In genomic region chr5:56358703-56359428, GRCh38 we compare ENCODE assay signal across 1 cellular context.
TF ChIP-seq lines count a peak whose summit lies in the region.

No MANE protein-coding gene starts in this region.

TF ChIP-seq in HepG2, 621 proteins besides CTCF, POLR2A, EP300 and RAD21 (continued from another document and continues in another):
- TF ChIP-seq RERE (CRISPR knock-in tag; IDR thresholded peaks at IDR 0.05; ENCODE audit: low read depth) (peak; percentile 76), MYNN (CRISPR knock-in tag; IDR thresholded peaks at IDR 0.05; ENCODE audit: low read depth) (peak; percentile 89; the same call in 1 of the 2 replicates), SRF (IDR thresholded peaks at IDR 0.05; ENCODE audit: low read depth, low read length) (no peak), SIN3B (IDR thresholded peaks at IDR 0.05; ENCODE audit: low read length) (no peak), MED1 (CRISPR knock-in tag; IDR thresholded peaks at IDR 0.05) (peak; percentile 96), ZNF616 (CRISPR knock-in tag; IDR thresholded peaks at IDR 0.05; ENCODE audit: low read depth) (no peak), ELF1 (CRISPR knock-in tag; IDR thresholded peaks at IDR 0.05) (0 out of 2 replicates have a peak, but pooled peaks have one; percentile 17), ZNF260 (CRISPR knock-in tag; IDR thresholded peaks at IDR 0.05; ENCODE audit: borderline replicate concordance, low read depth) (no peak), ZNF292 (CRISPR knock-in tag; IDR thresholded peaks at IDR 0.05; ENCODE audit: borderline replicate concordance, low read depth) (peak; percentile 92), FIP1L1 (IDR thresholded peaks at IDR 0.05; ENCODE audit: borderline replicate concordance, insufficient read depth, low read depth, low read length) (no peak), ZNF451 (CRISPR knock-in tag; IDR thresholded peaks at IDR 0.05) (no peak), MBNL3 (CRISPR knock-in tag; conservative IDR thresholded peaks at IDR 0.05) (no peak), TBL1XR1 (IDR thresholded peaks at IDR 0.05; ENCODE audit: borderline replicate concordance, low read length, partially characterized antibody) (peak; percentile 75), NR2F2 (IDR thresholded peaks at IDR 0.05; ENCODE audit: borderline replicate concordance, low read depth) (peak; percentile 87), CEBPB (IDR thresholded peaks at IDR 0.05; ENCODE audit: borderline replicate concordance, low read depth, low read length) (peak; percentile 83), ZNF383 (CRISPR knock-in tag; IDR thresholded peaks at IDR 0.05; ENCODE audit: borderline replicate concordance) (no peak), SMARCE1 (IDR thresholded peaks at IDR 0.05; ENCODE audit: borderline replicate concordance) (no peak), ZNF839 (CRISPR knock-in tag; IDR thresholded peaks at IDR 0.05; ENCODE audit: borderline replicate concordance) (no peak), NFE2L2 (IDR thresholded peaks at IDR 0.05; ENCODE audit: low read length) (peak; percentile 37; the same call in 1 of the 2 replicates), HDAC2 (CRISPR knock-in tag; IDR thresholded peaks at IDR 0.05) (peak; percentile 89), FOXP1 (IDR thresholded peaks at IDR 0.05) (0 out of 2 replicates have a peak, but pooled peaks have one; percentile 21), FOXP1 (CRISPR knock-in tag; IDR thresholded peaks at IDR 0.05) (peak; percentile 79; the same call in 1 of the 2 replicates), ZBTB38 (CRISPR knock-in tag; IDR thresholded peaks at IDR 0.05) (no peak), SAFB2 (CRISPR knock-in tag; IDR thresholded peaks at IDR 0.05; ENCODE audit: borderline replicate concordance, low read depth) (no peak), ATF6 (CRISPR knock-in tag; conservative IDR thresholded peaks at IDR 0.05) (no peak), ZNF740 (CRISPR knock-in tag; IDR thresholded peaks at IDR 0.05) (no peak), KDM5B (CRISPR knock-in tag; IDR thresholded peaks at IDR 0.05; ENCODE audit: borderline replicate concordance) (no peak), MEF2D (CRISPR knock-in tag; IDR thresholded peaks at IDR 0.05) (peak; percentile 44; the same call in 1 of the 2 replicates), MXD1 (CRISPR knock-in tag; IDR thresholded peaks at IDR 0.05) (no peak), ISX (CRISPR knock-in tag; conservative IDR thresholded peaks at IDR 0.05) (no peak), ZFP36 (IDR thresholded peaks at IDR 0.05; ENCODE audit: borderline replicate concordance, low read depth, low read length, partially characterized antibody) (peak; percentile 48), PHF21A (CRISPR knock-in tag; IDR thresholded peaks at IDR 0.05) (peak; percentile 97), TSC22D2 (CRISPR knock-in tag; IDR thresholded peaks at IDR 0.05; ENCODE audit: borderline replicate concordance) (no peak)
- TF ChIP-seq, protein P1, sequence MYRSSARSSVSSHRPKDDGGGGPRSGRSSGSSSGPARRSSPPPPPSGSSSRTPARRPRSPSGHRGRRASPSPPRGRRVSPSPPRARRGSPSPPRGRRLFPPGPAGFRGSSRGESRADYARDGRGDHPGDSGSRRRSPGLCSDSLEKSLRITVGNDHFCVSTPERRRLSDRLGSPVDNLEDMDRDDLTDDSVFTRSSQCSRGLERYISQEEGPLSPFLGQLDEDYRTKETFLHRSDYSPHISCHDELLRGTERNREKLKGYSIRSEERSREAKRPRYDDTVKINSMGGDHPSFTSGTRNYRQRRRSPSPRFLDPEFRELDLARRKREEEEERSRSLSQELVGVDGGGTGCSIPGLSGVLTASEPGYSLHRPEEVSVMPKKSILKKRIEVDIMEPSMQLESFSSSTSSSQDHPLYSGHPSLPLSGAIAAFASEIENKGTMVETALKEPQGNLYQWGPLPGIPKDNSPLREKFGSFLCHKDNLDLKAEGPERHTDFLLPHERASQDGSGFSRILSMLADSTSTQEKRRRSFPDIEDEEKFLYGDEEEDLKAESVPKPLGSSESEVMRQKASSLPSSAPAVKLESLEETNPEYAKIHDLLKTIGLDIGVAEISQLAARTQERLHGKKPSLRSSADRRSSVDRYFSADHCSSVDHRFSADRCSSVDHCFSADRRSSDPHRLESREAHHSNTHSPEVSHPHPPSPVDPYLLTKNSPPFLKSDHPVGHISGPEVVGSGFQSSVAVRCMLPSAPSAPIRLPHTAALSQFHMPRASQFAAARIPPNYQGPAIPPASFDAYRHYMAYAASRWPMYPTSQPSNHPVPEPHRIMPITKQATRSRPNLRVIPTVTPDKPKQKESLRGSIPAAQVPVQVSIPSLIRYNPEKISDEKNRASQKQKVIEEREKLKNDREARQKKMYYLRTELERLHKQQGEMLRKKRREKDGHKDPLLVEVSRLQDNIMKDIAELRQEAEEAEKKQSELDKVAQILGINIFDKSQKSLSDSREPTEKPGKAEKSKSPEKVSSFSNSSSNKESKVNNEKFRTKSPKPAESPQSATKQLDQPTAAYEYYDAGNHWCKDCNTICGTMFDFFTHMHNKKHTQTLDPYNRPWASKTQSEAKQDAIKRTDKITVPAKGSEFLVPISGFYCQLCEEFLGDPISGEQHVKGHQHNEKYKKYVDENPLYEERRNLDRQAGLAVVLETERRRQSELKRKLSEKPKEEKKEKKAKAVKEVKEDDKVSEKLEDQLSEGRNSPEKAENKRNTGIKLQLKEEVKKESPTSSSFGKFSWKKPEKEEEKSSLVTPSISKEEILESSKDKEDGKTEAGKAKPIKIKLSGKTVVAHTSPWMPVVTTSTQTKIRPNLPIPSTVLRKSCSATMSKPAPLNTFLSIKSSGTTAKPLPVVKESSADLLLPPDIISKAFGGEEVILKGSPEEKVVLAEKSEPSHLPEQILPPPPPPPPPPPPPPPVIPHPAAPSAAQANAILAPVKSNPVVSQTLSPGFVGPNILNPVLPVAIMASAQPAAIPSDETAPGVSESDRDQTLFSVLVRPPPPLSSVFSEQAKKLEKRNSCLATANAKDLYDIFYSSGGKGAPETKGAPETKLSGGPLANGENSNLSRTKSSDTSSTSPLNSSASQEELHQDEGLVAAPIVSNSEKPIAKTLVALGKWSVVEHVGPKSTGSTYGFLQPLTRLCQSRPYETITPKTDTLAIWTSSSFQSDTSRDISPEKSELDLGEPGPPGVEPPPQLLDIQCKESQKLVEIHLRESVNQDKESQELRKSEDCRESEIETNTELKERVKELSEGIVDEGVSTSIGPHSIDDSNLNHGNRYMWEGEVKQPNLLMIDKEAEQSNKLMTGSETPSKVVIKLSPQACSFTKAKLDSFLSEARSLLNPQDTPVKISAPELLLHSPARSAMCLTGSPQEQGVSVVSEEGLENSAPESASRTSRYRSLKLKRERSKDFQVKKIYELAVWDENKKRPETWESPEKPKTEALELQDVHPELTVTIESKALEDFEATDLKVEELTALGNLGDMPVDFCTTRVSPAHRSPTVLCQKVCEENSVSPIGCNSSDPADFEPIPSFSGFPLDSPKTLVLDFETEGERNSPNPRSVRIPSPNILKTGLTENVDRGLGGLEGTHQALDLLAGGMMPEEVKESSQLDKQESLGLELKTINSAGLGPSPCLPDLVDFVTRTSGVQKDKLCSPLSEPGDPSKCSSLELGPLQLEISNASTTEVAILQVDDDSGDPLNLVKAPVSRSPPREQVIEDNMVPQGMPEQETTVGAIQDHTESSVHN (CRISPR knock-in tag; IDR thresholded peaks at IDR 0.05): no peak
- TF ChIP-seq, protein P2, sequence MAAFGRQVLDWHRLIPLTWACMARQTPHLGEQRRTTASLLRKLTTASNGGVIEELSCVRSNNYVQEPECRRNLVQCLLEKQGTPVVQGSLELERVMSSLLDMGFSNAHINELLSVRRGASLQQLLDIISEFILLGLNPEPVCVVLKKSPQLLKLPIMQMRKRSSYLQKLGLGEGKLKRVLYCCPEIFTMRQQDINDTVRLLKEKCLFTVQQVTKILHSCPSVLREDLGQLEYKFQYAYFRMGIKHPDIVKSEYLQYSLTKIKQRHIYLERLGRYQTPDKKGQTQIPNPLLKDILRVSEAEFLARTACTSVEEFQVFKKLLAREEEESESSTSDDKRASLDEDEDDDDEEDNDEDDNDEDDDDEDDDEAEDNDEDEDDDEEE (CRISPR knock-in tag; IDR thresholded peaks at IDR 0.05): no peak
- TF ChIP-seq, protein P3, sequence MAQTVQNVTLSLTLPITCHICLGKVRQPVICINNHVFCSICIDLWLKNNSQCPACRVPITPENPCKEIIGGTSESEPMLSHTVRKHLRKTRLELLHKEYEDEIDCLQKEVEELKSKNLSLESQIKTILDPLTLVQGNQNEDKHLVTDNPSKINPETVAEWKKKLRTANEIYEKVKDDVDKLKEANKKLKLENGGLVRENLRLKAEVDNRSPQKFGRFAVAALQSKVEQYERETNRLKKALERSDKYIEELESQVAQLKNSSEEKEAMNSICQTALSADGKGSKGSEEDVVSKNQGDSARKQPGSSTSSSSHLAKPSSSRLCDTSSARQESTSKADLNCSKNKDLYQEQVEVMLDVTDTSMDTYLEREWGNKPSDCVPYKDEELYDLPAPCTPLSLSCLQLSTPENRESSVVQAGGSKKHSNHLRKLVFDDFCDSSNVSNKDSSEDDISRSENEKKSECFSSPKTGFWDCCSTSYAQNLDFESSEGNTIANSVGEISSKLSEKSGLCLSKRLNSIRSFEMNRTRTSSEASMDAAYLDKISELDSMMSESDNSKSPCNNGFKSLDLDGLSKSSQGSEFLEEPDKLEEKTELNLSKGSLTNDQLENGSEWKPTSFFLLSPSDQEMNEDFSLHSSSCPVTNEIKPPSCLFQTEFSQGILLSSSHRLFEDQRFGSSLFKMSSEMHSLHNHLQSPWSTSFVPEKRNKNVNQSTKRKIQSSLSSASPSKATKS (CRISPR knock-in tag; IDR thresholded peaks at IDR 0.05): peak; percentile 50; the same call in 1 of the 2 replicates
- TF ChIP-seq, protein P4, sequence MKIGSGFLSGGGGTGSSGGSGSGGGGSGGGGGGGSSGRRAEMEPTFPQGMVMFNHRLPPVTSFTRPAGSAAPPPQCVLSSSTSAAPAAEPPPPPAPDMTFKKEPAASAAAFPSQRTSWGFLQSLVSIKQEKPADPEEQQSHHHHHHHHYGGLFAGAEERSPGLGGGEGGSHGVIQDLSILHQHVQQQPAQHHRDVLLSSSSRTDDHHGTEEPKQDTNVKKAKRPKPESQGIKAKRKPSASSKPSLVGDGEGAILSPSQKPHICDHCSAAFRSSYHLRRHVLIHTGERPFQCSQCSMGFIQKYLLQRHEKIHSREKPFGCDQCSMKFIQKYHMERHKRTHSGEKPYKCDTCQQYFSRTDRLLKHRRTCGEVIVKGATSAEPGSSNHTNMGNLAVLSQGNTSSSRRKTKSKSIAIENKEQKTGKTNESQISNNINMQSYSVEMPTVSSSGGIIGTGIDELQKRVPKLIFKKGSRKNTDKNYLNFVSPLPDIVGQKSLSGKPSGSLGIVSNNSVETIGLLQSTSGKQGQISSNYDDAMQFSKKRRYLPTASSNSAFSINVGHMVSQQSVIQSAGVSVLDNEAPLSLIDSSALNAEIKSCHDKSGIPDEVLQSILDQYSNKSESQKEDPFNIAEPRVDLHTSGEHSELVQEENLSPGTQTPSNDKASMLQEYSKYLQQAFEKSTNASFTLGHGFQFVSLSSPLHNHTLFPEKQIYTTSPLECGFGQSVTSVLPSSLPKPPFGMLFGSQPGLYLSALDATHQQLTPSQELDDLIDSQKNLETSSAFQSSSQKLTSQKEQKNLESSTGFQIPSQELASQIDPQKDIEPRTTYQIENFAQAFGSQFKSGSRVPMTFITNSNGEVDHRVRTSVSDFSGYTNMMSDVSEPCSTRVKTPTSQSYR (CRISPR knock-in tag; IDR thresholded peaks at IDR 0.05; ENCODE audit: borderline replicate concordance): no peak; the same call in 1 of the 2 replicates
